1 cellular context compared by ENCODE assay signal in the genomic region with DNA sequence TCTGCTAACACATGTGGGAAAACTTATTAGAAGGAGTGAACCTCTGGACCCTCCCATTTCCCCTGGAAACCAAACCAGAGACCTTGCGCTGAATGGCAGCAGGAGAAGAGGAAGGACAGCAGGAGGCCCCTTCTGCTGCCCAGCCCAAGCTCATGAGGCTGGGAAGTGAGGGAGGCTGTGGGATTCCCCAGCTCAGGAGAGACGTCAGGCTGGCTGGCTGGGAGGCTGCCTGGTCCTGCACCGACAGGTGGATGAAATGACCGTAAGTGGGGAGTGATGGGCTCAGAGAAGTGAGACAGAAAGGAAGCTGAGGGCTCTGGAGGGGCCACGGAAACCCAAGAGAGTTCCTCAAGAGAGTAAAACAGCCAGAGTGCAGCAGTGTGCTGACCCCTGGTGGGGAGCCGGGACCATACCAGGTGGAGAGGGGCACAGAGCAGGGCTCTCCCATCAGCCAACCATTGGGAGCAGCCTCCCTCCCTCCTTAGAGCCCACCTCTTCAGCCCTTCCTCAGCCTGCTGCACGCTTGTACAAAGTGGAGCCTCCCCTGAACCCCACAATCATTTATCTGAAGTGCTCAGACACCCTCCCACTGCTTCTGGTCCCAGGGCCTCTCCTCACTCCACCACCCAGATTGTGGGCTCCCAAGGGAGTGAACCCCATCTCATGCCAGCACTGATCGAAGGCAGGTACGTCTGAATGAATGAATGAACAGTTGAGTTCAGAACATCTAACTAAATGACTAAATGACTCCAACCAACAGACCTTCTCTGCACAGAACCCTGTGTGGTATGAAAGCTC.
A peak's percentile ranks its signal among the peaks of the same experiment; 100 is the strongest.
TF ChIP-seq lines count a peak whose summit lies in the region.

No MANE protein-coding gene starts in this region.

TF ChIP-seq in IMR-90, 13 proteins besides CTCF, POLR2A, EP300 and RAD21:
- TF ChIP-seq CEBPB (IDR thresholded peaks at IDR 0.05; ENCODE audit: low read depth, low read length) (no peak), SMC3 (IDR thresholded peaks at IDR 0.05; ENCODE audit: low read depth, low read length) (peak; percentile 80)
